Comparison of ENCODE assay signal across 8 cellular contexts in the genomic region with DNA sequence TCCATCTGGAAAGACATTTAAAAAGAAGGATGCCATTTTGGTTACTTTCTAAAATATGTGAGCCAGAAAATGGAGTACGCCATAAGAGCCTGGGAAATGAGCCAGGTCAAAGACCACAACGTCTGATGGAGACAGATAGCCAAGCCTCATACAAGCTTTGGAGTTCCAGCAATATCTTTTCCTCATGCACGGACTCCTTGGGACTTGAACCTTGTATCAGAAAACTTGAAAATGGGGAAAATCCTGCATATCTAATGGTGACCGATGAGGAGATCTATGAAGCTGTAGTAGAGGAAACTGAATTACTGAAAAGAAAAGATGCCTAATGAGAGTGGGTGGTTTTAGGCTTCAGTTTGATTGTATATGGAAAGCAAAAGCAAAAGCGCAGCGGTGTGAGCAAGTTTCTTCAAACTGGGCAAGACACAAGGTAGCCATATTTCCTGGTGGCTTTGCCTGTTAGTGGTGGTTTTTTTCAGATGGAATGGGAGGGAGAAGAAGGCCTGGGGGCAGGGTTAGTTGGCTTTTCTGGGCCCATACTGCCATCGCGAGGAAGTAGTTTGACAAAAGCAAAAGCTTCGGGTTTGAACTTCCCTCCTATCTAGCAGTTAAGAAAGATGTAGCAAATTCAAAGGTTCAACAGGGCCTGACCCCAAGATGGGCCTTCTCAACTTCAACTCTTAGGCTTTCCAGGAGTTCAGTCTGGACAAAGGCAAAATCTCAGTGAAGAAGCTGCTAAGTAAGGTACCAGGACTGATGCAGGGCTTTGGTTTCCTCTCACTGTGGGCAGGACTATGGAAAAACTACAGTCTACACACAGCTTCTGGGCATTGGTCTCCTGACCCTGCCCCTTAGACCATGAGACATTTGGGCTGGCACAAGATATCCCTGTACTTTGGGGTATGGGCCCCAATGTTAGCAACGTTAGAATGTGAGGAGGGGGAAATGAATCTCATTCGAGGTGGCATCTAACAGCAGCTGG.
DNase-seq lines count a peak whose midpoint lies in the region; ATAC-seq and FAIRE-seq lines count a peak whose summit lies in the region.

No MANE protein-coding gene starts in this region.

- no peaks in the 10 kb centered on the region for H3K9me3 Mint-ChIP-seq in activated CD4-positive, alpha-beta memory T cell treated with anti-CD3 and anti-CD28 coated beads, Interleukin-2, amount 10 ng/mL, durations not matched to agents 7 days and 5 days

- H3K4me1 Mint-ChIP-seq in activated CD4-positive, alpha-beta memory T cell treated with anti-CD3 and anti-CD28 coated beads, Interleukin-2, amount 10 ng/mL, durations not matched to agents 7 days and 5 days = peaks cover 34% of the 10 kb centered on the region

- peak; percentile 13 for DNase-seq in COLO829 (ENCODE audit: low spot score)
- peak in 51 of 76 experiments; percentile 0 to 67 (median 14) for DNase-seq in HUDEP-2 (lab: John Stamatoyannopoulos, UW; ENCODE audit: unreplicated experiment in 76 of 76)
- peak; percentile 80 for DNase-seq in activated CD4-positive, alpha-beta memory T cell treated with anti-CD3 and anti-CD28 coated beads, Interleukin-2, amount 10 ng/mL, durations not matched to agents 7 days and 5 days
- peak; percentile 83 for DNase-seq in pons (ENCODE audit: low spot score)
- peak; percentile 86 for DNase-seq in ureter (ENCODE audit: low spot score)
- DNase-seq in NCI-H510A treated with DMSO at 0.1 percent for 48 hours (lab: John Stamatoyannopoulos, UW) = no peak

- H3K4me3 Mint-ChIP-seq in activated CD4-positive, alpha-beta memory T cell treated with anti-CD3 and anti-CD28 coated beads, Interleukin-2, amount 10 ng/mL, durations not matched to agents 7 days and 5 days = peak overlapping the region; percentile 71

- H3K27ac Mint-ChIP-seq in activated CD4-positive, alpha-beta memory T cell treated with anti-CD3 and anti-CD28 coated beads, Interleukin-2, amount 10 ng/mL, durations not matched to agents 7 days and 5 days = peak overlapping the region; percentile 91

- peak; percentile 85 for ATAC-seq in GM21360 (IDR thresholded peaks at IDR 0.05; ENCODE audit: unreplicated experiment)

- peaks cover 7% of the 10 kb centered on the region for H3K36me3 Mint-ChIP-seq in activated CD4-positive, alpha-beta memory T cell treated with anti-CD3 and anti-CD28 coated beads, Interleukin-2, amount 10 ng/mL, durations not matched to agents 7 days and 5 days (ENCODE audit: low read depth)

- H3K27me3 Mint-ChIP-seq in activated CD4-positive, alpha-beta memory T cell treated with anti-CD3 and anti-CD28 coated beads, Interleukin-2, amount 10 ng/mL, durations not matched to agents 7 days and 5 days = no peaks in the 10 kb centered on the region

- POLR2A ChIA-PET in activated CD4-positive, alpha-beta memory T cell treated with anti-CD3 and anti-CD28 coated beads, Interleukin-2, amount 10 ng/mL, durations not matched to agents 7 days and 5 days (lab: Charles Lee) = interaction anchor here (1.0 to 1.8 kb wide), 5 partner anchors 9 to 667 kb away, joined by 3 to 5 read pairs (median 4); a partner anchor contains a TSS

- CTCF ChIA-PET in activated CD4-positive, alpha-beta memory T cell treated with anti-CD3 and anti-CD28 coated beads, Interleukin-2, amount 10 ng/mL, durations not matched to agents 7 days and 5 days (lab: Charles Lee) = interaction anchor here (0.8 to 2.2 kb wide), 3 partner anchors 10 to 406 kb away, joined by 3 to 9 read pairs (median 4); a partner anchor contains a TSS

- FAIRE-seq in endometrium (lab: Jason Lieb, UNC) = peak; percentile 90
